ENCODE assay signal across 24 cellular contexts in the genomic region with DNA sequence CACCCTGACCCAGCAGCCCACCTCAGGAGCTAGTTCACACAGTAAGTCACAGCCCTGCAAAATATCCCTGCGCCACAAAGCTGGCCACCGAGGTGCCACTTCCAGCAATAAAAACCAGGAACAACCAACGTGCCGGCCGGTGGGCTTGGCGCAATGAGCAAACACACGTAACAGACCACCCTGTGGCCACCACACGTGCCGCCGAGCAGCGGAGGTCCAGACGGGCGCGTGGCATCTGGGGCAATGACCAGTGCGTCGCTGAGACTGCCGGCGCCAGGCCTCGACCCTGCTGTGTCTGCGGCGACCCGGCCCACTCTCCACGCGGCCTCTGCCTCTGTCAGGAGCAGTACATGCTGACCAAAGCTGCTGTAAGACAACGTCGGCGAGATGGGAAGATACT. TPM values are rescaled to one million over a fixed set of nuclear protein-coding genes. Genes with fewer than 3 reads are reported as not detected.
"Had no signal": no experiment of that assay in that cellular context is flagged by ENCODE, and none has a peak within 500 bp of the region (broad histone marks: within the 10 kb centered on the region; RNA-seq: fewer than 3 reads in every experiment).

No MANE protein-coding gene starts in this region.

- H3K4me3 ChIP-seq: colonic mucosa, esophagus squamous epithelium, gastrocnemius medialis, heart right ventricle, left ventricle myocardium inferior, lower lobe of right lung had no signal

- DNase-seq: colonic mucosa; cortex of kidney; effector CD8-positive, alpha-beta T cell; effector memory CD8-positive, alpha-beta T cell; endodermal cell; erythroblast; esophagus squamous epithelium; foreskin fibroblast; foreskin melanocyte; gastrocnemius medialis; glutamatergic neuron; head of caudate nucleus; heart right ventricle; hippocampal formation; kidney glomerular epithelial cell; left colon; left ventricle myocardium inferior; lower lobe of right lung; mesendoderm; midbrain had no signal

- H3K4me1 ChIP-seq: colonic mucosa, esophagus squamous epithelium, gastrocnemius medialis, heart right ventricle, left ventricle myocardium inferior, lower lobe of right lung had no signal

- H3K27me3 ChIP-seq: colonic mucosa, esophagus squamous epithelium, gastrocnemius medialis, heart right ventricle had no signal

- H3K27me3 Mint-ChIP-seq: dendritic cell treated with granulocyte-macrophage colony-stimulating factor and Interleukin-4, amounts not matched to agents 40 ng/mL and 50 ng/mL, for 4 days; effector memory CD8-positive, alpha-beta T cell; memory B cell had no signal

- H3K4me3 Mint-ChIP-seq: dendritic cell treated with granulocyte-macrophage colony-stimulating factor and Interleukin-4, amounts not matched to agents 40 ng/mL and 50 ng/mL, for 4 days; effector memory CD8-positive, alpha-beta T cell; endodermal cell; memory B cell had no signal

- H3K27ac ChIP-seq: colonic mucosa, epithelial cell of prostate, esophagus squamous epithelium, gastrocnemius medialis, heart right ventricle, left ventricle myocardium inferior, lower lobe of right lung had no signal

- H3K4me1 Mint-ChIP-seq: endodermal cell had no signal

- H3K9me3 ChIP-seq: colonic mucosa, gastrocnemius medialis had no signal

- H3K27ac Mint-ChIP-seq: dendritic cell treated with granulocyte-macrophage colony-stimulating factor and Interleukin-4, amounts not matched to agents 40 ng/mL and 50 ng/mL, for 4 days; effector memory CD8-positive, alpha-beta T cell; endodermal cell; memory B cell had no signal

- H3K36me3 ChIP-seq: colonic mucosa had no signal

RNA-seq across cellular contexts. Expression of a gene that starts 42.3 kb away (rescaled TPM):
- total RNA-seq: left lobe of liver had no signal
